20 cellular contexts compared by ENCODE assay signal in the genomic region with DNA sequence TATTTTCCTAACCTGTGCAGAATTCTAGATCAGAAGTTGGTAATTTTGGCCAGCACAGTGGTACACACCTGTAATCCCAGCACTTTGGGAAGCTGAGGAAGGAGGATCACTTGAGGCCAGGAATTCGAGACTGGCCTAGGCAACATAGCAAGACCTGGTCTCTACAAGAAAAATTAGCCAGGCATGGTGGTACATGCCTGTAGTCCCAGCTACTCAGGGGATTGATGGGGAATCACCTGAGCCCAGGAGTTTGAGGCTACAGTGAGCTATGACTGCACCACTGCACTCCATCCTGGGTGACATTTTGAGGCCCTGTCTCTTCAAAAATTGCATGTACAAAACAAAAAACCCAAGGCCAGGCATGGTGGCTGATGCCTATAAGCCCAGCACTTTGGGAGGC. TPM values are rescaled to one million over a fixed set of nuclear protein-coding genes. Genes with fewer than 3 reads are reported as not detected.
DNase-seq lines count a peak whose midpoint lies in the region; ATAC-seq and TF ChIP-seq lines count a peak whose summit lies in the region.
"Had no signal": no experiment of that assay in that cellular context is flagged by ENCODE, and none has a peak within 500 bp of the region (broad histone marks: within the 10 kb centered on the region; RNA-seq: fewer than 3 reads in every experiment).

No MANE protein-coding gene starts in this region.

- H3K56ac ChIP-seq in H9 (ENCODE audit: insufficient read length, low read depth, low read length): no peak overlapping the region

- H3K36me3 ChIP-seq in neutrophil: peaks cover 84% of the 10 kb centered on the region

- no peak overlapping the region for H4K91ac ChIP-seq in H9 (ENCODE audit: insufficient read length, low read depth, low read length)

- H2BK12ac ChIP-seq in H9 (ENCODE audit: insufficient read length, low read depth, low read length): no peak overlapping the region

- WGBS in H9 (ENCODE audit: extremely low coverage, insufficient read length, low lambda C conversion rate): no CpG with 5 or more reads among the region's 1 CpG

- H4K20me1 ChIP-seq in H9 (ENCODE audit: control insufficient read depth, insufficient read depth, insufficient read length): no peaks in the 10 kb centered on the region

- H3K23ac ChIP-seq in H9 (ENCODE audit: insufficient read length, low read depth, low read length): no peak overlapping the region

- no peak overlapping the region for H2AFZ ChIP-seq in H9 (ENCODE audit: low read length)

- H3K18ac ChIP-seq in H9 (ENCODE audit: insufficient read length, low read depth, low read length): no peak overlapping the region

- ATAC-seq in GM18870 (IDR thresholded peaks at IDR 0.05; ENCODE audit: unreplicated experiment): no peak

- no peaks in the 10 kb centered on the region for H3K27me3 Mint-ChIP-seq in activated CD4-positive, alpha-beta memory T cell treated with anti-CD3 and anti-CD28 coated beads for 36 hours
- H3K27me3 Mint-ChIP-seq in activated CD4-positive, alpha-beta memory T cell treated with anti-CD3 and anti-CD28 coated beads, Interleukin-2, amount 10 ng/mL, durations not matched to agents 7 days and 5 days: no peaks in the 10 kb centered on the region
- no peaks in the 10 kb centered on the region; the same call in 1 of the 2 replicates for H3K27me3 Mint-ChIP-seq in H9 (ENCODE audit: low read depth)
- H3K27me3 Mint-ChIP-seq in activated naive CD8-positive, alpha-beta T cell: no peaks in the 10 kb centered on the region
- H3K27me3 Mint-ChIP-seq: naive B cell had no signal

- no peak overlapping the region for H3K27ac ChIP-seq in H9 (ENCODE audit: insufficient read length, low read depth, low read length)
- H3K27ac ChIP-seq in neutrophil: peak overlapping the region; percentile 43
- H3K27ac ChIP-seq: A549, prostate gland, thyroid gland, VCaP had no signal

- no peaks in the 10 kb centered on the region for H3K27me3 ChIP-seq in H9 (ENCODE audit: insufficient read depth, low read length)
- H3K27me3 ChIP-seq in neutrophil: no peaks in the 10 kb centered on the region
- H3K27me3 ChIP-seq: BLaER1 treated with 17β-estradiol and CSF1 and Interleukin-3, amounts not matched to agents 10 nM and 100 nM; thyroid gland had no signal

- H3K4me2 ChIP-seq in H9 (ENCODE audit: insufficient read depth, insufficient read length, low read length): no peak overlapping the region
- H3K4me2 ChIP-seq: A549; BLaER1 treated with 17β-estradiol and CSF1 and Interleukin-3, amounts not matched to agents 10 nM and 100 nM had no signal

- TF ChIP-seq CTCF in H9 (conservative IDR thresholded peaks at IDR 0.05) (no peak), neutrophil (IDR thresholded peaks at IDR 0.05) (no peak)

- no peaks in the 10 kb centered on the region for H3K79me2 ChIP-seq in H9 (ENCODE audit: insufficient read depth, low read length)

- H2BK5ac ChIP-seq in H9 (ENCODE audit: insufficient read length, low read length): no peak overlapping the region

- intact Hi-C loops in activated CD4-positive, alpha-beta memory T cell treated with anti-CD3 and anti-CD28 coated beads for 36 hours (cut with micrococcal nuclease): no loop called here

- no peak overlapping the region for H3K4me3 Mint-ChIP-seq in activated CD4-positive, alpha-beta memory T cell treated with anti-CD3 and anti-CD28 coated beads for 36 hours
- H3K4me3 Mint-ChIP-seq in activated CD4-positive, alpha-beta memory T cell treated with anti-CD3 and anti-CD28 coated beads, Interleukin-2, amount 10 ng/mL, durations not matched to agents 7 days and 5 days: no peak overlapping the region
- H3K4me3 Mint-ChIP-seq in H9: no peak overlapping the region
- H3K4me3 Mint-ChIP-seq in activated naive CD8-positive, alpha-beta T cell: no peak overlapping the region
- H3K4me3 Mint-ChIP-seq: naive B cell had no signal

- H3K9me3 Mint-ChIP-seq in activated CD4-positive, alpha-beta memory T cell treated with anti-CD3 and anti-CD28 coated beads for 36 hours: no peaks in the 10 kb centered on the region
- no peaks in the 10 kb centered on the region for H3K9me3 Mint-ChIP-seq in activated CD4-positive, alpha-beta memory T cell treated with anti-CD3 and anti-CD28 coated beads, Interleukin-2, amount 10 ng/mL, durations not matched to agents 7 days and 5 days
- no peaks in the 10 kb centered on the region for H3K9me3 Mint-ChIP-seq in H9
- H3K9me3 Mint-ChIP-seq in activated naive CD8-positive, alpha-beta T cell (ENCODE audit: low read depth): no peaks in the 10 kb centered on the region
- H3K9me3 Mint-ChIP-seq: naive B cell had no signal

- CTCF ChIA-PET in activated CD4-positive, alpha-beta memory T cell treated with anti-CD3 and anti-CD28 coated beads for 36 hours (lab: Charles Lee): interaction anchor here (0.6 to 2.5 kb wide), 7 partner anchors 10 to 33 kb away, joined by 3 to 13 read pairs (median 3); partner anchors contain the start of gene RRP12
- CTCF ChIA-PET in activated CD4-positive, alpha-beta memory T cell treated with anti-CD3 and anti-CD28 coated beads, Interleukin-2, amount 10 ng/mL, durations not matched to agents 7 days and 5 days (lab: Charles Lee): interaction anchor here (2.1 kb wide), 1 partner anchor 27 kb away, joined by 6 read pairs; no protein-coding TSS in a partner anchor

- no peaks in the 10 kb centered on the region for H3K79me1 ChIP-seq in H9 (ENCODE audit: insufficient read depth, low read depth, low read length, poor library complexity, severe bottlenecking)

- H3T11ph ChIP-seq in H9 (ENCODE audit: low read length): no peak overlapping the region

- no peak overlapping the region for H2BK20ac ChIP-seq in H9 (ENCODE audit: low read depth, low read length, poor library complexity, severe bottlenecking)

- no peak for DNase-seq in activated CD4-positive, alpha-beta memory T cell treated with anti-CD3 and anti-CD28 coated beads for 36 hours
- DNase-seq in activated CD4-positive, alpha-beta memory T cell treated with anti-CD3 and anti-CD28 coated beads, Interleukin-2, amount 10 ng/mL, durations not matched to agents 7 days and 5 days: no peak
- DNase-seq in H9: no peak
- DNase-seq in HT-29 (ENCODE audit: low spot score): no peak
- DNase-seq in NCI-H1436 (lab: John Stamatoyannopoulos, UW): no peak
- DNase-seq: activated gamma-delta T cell; hippocampal formation; islet precursor cell; MM.1S; naive B cell; small intestine; stimulated activated CD8-positive, alpha-beta memory T cell treated with anti-CD3 and anti-CD28 coated beads, Interleukin-4, amount 100 ng/mL, for 48 hours; thyroid gland had no signal

- H3K9me3 ChIP-seq in H9 (ENCODE audit: control insufficient read depth, low read depth, low read length): no peaks in the 10 kb centered on the region
- H3K9me3 ChIP-seq in neutrophil: no peaks in the 10 kb centered on the region
- H3K9me3 ChIP-seq: A549; BLaER1 treated with 17β-estradiol and CSF1 and Interleukin-3, amounts not matched to agents 10 nM and 100 nM; prostate gland; thyroid gland had no signal

- no peak overlapping the region for H4K5ac ChIP-seq in H9 (ENCODE audit: insufficient read length, low read depth, low read length)

- no peak overlapping the region for H2BK120ac ChIP-seq in H9 (ENCODE audit: low read depth, low read length, poor library complexity, severe bottlenecking)

- H3K36me3 Mint-ChIP-seq in activated CD4-positive, alpha-beta memory T cell treated with anti-CD3 and anti-CD28 coated beads for 36 hours: peaks cover 54% of the 10 kb centered on the region
- H3K36me3 Mint-ChIP-seq in activated CD4-positive, alpha-beta memory T cell treated with anti-CD3 and anti-CD28 coated beads, Interleukin-2, amount 10 ng/mL, durations not matched to agents 7 days and 5 days (ENCODE audit: low read depth): peaks cover 72% of the 10 kb centered on the region
- peaks cover 30 to 81% (median 67%) of the 10 kb centered on the region in 3 experiments for H3K36me3 Mint-ChIP-seq in H9 (ENCODE audit: insufficient read depth in 1 of 3, low read depth in 3 of 3)
- H3K36me3 Mint-ChIP-seq in activated naive CD8-positive, alpha-beta T cell: peaks cover 6% of the 10 kb centered on the region
- H3K36me3 Mint-ChIP-seq: naive B cell had no signal

- no peak overlapping the region for H2BK15ac ChIP-seq in H9 (ENCODE audit: low read depth, low read length)

- no peak overlapping the region for H2AK5ac ChIP-seq in H9 (ENCODE audit: insufficient read length, low read length)

- H3K4me3 ChIP-seq in neutrophil (ENCODE audit: low read depth in 1 of 2, low read length in 1 of 2): no peak overlapping the region
- H3K4me3 ChIP-seq: A549; BLaER1 treated with 17β-estradiol and CSF1 and Interleukin-3, amounts not matched to agents 10 nM and 100 nM; prostate gland; thyroid gland had no signal

- H3K14ac ChIP-seq in H9 (ENCODE audit: insufficient read depth, low read length): no peak overlapping the region

- POLR2A ChIA-PET in activated CD4-positive, alpha-beta memory T cell treated with anti-CD3 and anti-CD28 coated beads for 36 hours (lab: Charles Lee): interaction anchor here (0.7 to 2.9 kb wide), 6 partner anchors 9 to 33 kb away, joined by 3 to 37 read pairs (median 8); partner anchors contain the start of gene RRP12
- POLR2A ChIA-PET in activated CD4-positive, alpha-beta memory T cell treated with anti-CD3 and anti-CD28 coated beads, Interleukin-2, amount 10 ng/mL, durations not matched to agents 7 days and 5 days (lab: Charles Lee): interaction anchor here (0.9 to 1.9 kb wide), 5 partner anchors 10 to 35 kb away, joined by 3 to 8 read pairs (median 4); no protein-coding TSS in a partner anchor

- no peak overlapping the region for H3K9ac ChIP-seq in H9 (ENCODE audit: extremely low read depth, insufficient read length, low read length)

- H3K4ac ChIP-seq in H9 (ENCODE audit: low read depth, low read length): no peak overlapping the region

- no peaks in the 10 kb centered on the region for H3K23me2 ChIP-seq in H9 (ENCODE audit: insufficient read length, low read depth, low read length, poor library complexity, severe bottlenecking)

- H3K4me1 ChIP-seq in H9 (ENCODE audit: insufficient read depth, low read length) (no peaks in the 10 kb centered on the region), neutrophil (ENCODE audit: control insufficient read depth in 1 of 2, insufficient read depth in 1 of 2, low read depth in 1 of 2, low read length in 1 of 2) (peaks cover 1 to 4% of the 10 kb centered on the region in 2 experiments)
- H3K4me1 ChIP-seq: A549, prostate gland, thyroid gland had no signal

- no peak overlapping the region for H4K8ac ChIP-seq in H9 (replicated peaks; ENCODE audit: insufficient read length, low read depth, low read length)

- H3K27ac Mint-ChIP-seq in activated CD4-positive, alpha-beta memory T cell treated with anti-CD3 and anti-CD28 coated beads for 36 hours: peak overlapping the region; percentile 86
- no peak overlapping the region for H3K27ac Mint-ChIP-seq in activated CD4-positive, alpha-beta memory T cell treated with anti-CD3 and anti-CD28 coated beads, Interleukin-2, amount 10 ng/mL, durations not matched to agents 7 days and 5 days
- H3K27ac Mint-ChIP-seq in H9: peak overlapping the region in 2 of 3 experiments; percentile 79 to 91; a peak in 3 of 7 replicates
- H3K27ac Mint-ChIP-seq in activated naive CD8-positive, alpha-beta T cell: peak overlapping the region; percentile 64

- peaks cover 18% of the 10 kb centered on the region for H3K4me1 Mint-ChIP-seq in activated CD4-positive, alpha-beta memory T cell treated with anti-CD3 and anti-CD28 coated beads for 36 hours (ENCODE audit: low read depth)
- H3K4me1 Mint-ChIP-seq in activated CD4-positive, alpha-beta memory T cell treated with anti-CD3 and anti-CD28 coated beads, Interleukin-2, amount 10 ng/mL, durations not matched to agents 7 days and 5 days: peaks cover 7% of the 10 kb centered on the region
- no peaks in the 10 kb centered on the region; a peak in 1 of 4 replicates for H3K4me1 Mint-ChIP-seq in H9
- H3K4me1 Mint-ChIP-seq in activated naive CD8-positive, alpha-beta T cell (ENCODE audit: low read depth): peaks cover 12% of the 10 kb centered on the region
- H3K4me1 Mint-ChIP-seq: naive B cell had no signal

RNA-seq across cellular contexts. Expression of gene PGAM1, which starts 8.6 kb away (rescaled TPM):
- total RNA-seq in activated CD4-positive, alpha-beta memory T cell treated with anti-CD3 and anti-CD28 coated beads for 36 hours: 1,000 to 10,000 TPM; 1,430 to 1,457 TPM
- 100 to 1,000 TPM; 509 to 514 TPM for total RNA-seq in activated CD4-positive, alpha-beta memory T cell treated with anti-CD3 and anti-CD28 coated beads, Interleukin-2, amount 10 ng/mL, durations not matched to agents 7 days and 5 days
- total RNA-seq in H9 (2021): 932 and 935 TPM in 2 replicates
- 362 and 400 TPM in 2 replicates for total RNA-seq in HT-29 (2014; rRNA removed; shearing (Covaris generic))

RNA-seq across cellular contexts. Expression of gene EXOSC1, which starts 11.2 kb away (rescaled TPM):
- 10 to 100 TPM; 69.0 to 75.1 TPM for total RNA-seq in activated CD4-positive, alpha-beta memory T cell treated with anti-CD3 and anti-CD28 coated beads for 36 hours
- total RNA-seq in activated CD4-positive, alpha-beta memory T cell treated with anti-CD3 and anti-CD28 coated beads, Interleukin-2, amount 10 ng/mL, durations not matched to agents 7 days and 5 days: 10 to 100 TPM; 49.3 to 49.8 TPM
- total RNA-seq in H9 (2021): 60.3 and 66.4 TPM in 2 replicates
- total RNA-seq in HT-29 (2014; rRNA removed; shearing (Covaris generic)): 35.6 and 44.3 TPM in 2 replicates

RNA-seq across cellular contexts. Expression of gene ZDHHC16, which starts 11.4 kb away (rescaled TPM):
- total RNA-seq in activated CD4-positive, alpha-beta memory T cell treated with anti-CD3 and anti-CD28 coated beads for 36 hours: 10 to 100 TPM; 42.5 to 43.6 TPM
- 10 to 100 TPM; 33.9 to 35.7 TPM for total RNA-seq in activated CD4-positive, alpha-beta memory T cell treated with anti-CD3 and anti-CD28 coated beads, Interleukin-2, amount 10 ng/mL, durations not matched to agents 7 days and 5 days
- total RNA-seq in H9 (2021): 43.9 and 45.4 TPM in 2 replicates
- total RNA-seq in HT-29 (2014; rRNA removed; shearing (Covaris generic)): 43.8 and 48.4 TPM in 2 replicates

RNA-seq across cellular contexts. Expression of gene RRP12, which starts 33.4 kb away (rescaled TPM):
- total RNA-seq in activated CD4-positive, alpha-beta memory T cell treated with anti-CD3 and anti-CD28 coated beads for 36 hours: 10 to 100 TPM; 40.4 to 41.8 TPM
- 10 to 100 TPM; 16.2 to 18.1 TPM for total RNA-seq in activated CD4-positive, alpha-beta memory T cell treated with anti-CD3 and anti-CD28 coated beads, Interleukin-2, amount 10 ng/mL, durations not matched to agents 7 days and 5 days
- total RNA-seq in H9 (2021): 71.6 and 83.0 TPM in 2 replicates
- 67.7 and 76.2 TPM in 2 replicates for total RNA-seq in HT-29 (2014; rRNA removed; shearing (Covaris generic))
